ENCODE assay signal across 26 cellular contexts in the genomic region with DNA sequence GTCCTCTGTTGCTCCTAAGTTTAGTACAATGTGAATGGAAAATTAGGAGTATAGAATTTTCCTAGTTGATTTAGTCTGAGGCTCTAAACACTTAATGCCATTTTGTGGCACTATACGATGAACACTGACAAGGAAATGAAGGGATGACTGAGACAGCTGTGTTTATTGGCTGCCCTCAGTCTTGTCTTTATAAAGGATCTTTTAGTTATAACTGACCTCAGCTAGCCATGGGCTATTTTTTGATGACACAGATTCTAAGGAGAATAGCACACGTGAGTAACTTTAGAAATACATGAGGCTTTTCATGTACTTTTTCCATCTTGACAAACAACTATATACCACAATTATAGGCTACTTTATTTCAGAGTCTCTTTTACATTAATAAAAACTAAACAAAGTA.
"Had no signal": no experiment of that assay in that cellular context is flagged by ENCODE, and none has a peak within 500 bp of the region (broad histone marks: within the 10 kb centered on the region; RNA-seq: fewer than 3 reads in every experiment).

No MANE protein-coding gene starts in this region.

- H3K27me3 Mint-ChIP-seq: activated CD4-positive, alpha-beta T cell treated with anti-CD3 and anti-CD28 coated beads, Interleukin-2, amount 10 ng/mL, durations not matched to agents 24 days and 14 days; activated CD8-positive, alpha-beta T cell treated with anti-CD3 and anti-CD28 coated beads for 36 hours; activated naive CD8-positive, alpha-beta T cell treated with anti-CD3 and anti-CD28 coated beads, Interleukin-2, amount 50 U/mL, for 24 hours; activated T-cell treated with anti-CD3 and anti-CD28 coated beads, Interleukin-2, amount 50 U/mL, for 24 hours had no signal

- H3K4me3 Mint-ChIP-seq: activated CD4-positive, alpha-beta T cell treated with anti-CD3 and anti-CD28 coated beads, Interleukin-2, amount 10 ng/mL, durations not matched to agents 24 days and 14 days; activated CD8-positive, alpha-beta T cell treated with anti-CD3 and anti-CD28 coated beads for 36 hours; activated naive CD4-positive, alpha-beta T cell treated with anti-CD3 and anti-CD28 coated beads for 36 hours; activated naive CD8-positive, alpha-beta T cell treated with anti-CD3 and anti-CD28 coated beads, Interleukin-2, amount 50 U/mL, for 24 hours; activated T-cell treated with anti-CD3 and anti-CD28 coated beads, Interleukin-2, amount 50 U/mL, for 24 hours; activated T-helper 1 cell treated with anti-CD3 and anti-CD28 coated beads, Interleukin-12 subunit alpha, Interleukin-12 subunit beta, Interleukin-2, Interleukin-4 antibody, amounts not matched to agents 30 ng/mL and 10 ng/mL and 1 ng/mL, durations not matched to agents 14 hours and 24 hours and 36 hours; T-helper 1 cell treated with Interleukin-12 subunit alpha and Interleukin-12 subunit beta and Interleukin-4 antibody, amounts not matched to agents 30 μg/mL and 1 μg/mL, for 36 hours; T-helper 2 cell treated with Interferon-gamma antibody and Interleukin-4, amounts not matched to agents 5 μg/mL and 100 μg/mL, for 36 hours had no signal

- H3K27ac Mint-ChIP-seq: activated CD4-positive, alpha-beta T cell treated with anti-CD3 and anti-CD28 coated beads, Interleukin-2, amount 10 ng/mL, durations not matched to agents 24 days and 14 days; activated CD8-positive, alpha-beta T cell treated with anti-CD3 and anti-CD28 coated beads for 36 hours; activated naive CD4-positive, alpha-beta T cell treated with anti-CD3 and anti-CD28 coated beads for 36 hours; activated naive CD4-positive, alpha-beta T cell treated with anti-CD3 and anti-CD28 coated beads, Interleukin-2, amount 50 U/mL, for 72 hours; activated naive CD8-positive, alpha-beta T cell treated with anti-CD3 and anti-CD28 coated beads, Interleukin-2, amount 50 U/mL, for 24 hours; activated T-cell treated with anti-CD3 and anti-CD28 coated beads, Interleukin-2, amount 50 U/mL, for 24 hours; activated T-helper 1 cell treated with anti-CD3 and anti-CD28 coated beads, Interleukin-12 subunit alpha, Interleukin-12 subunit beta, Interleukin-2, Interleukin-4 antibody, amounts not matched to agents 30 ng/mL and 10 ng/mL and 1 ng/mL, durations not matched to agents 14 hours and 24 hours and 36 hours; T-helper 1 cell treated with Interleukin-12 subunit alpha and Interleukin-12 subunit beta and Interleukin-4 antibody, amounts not matched to agents 30 μg/mL and 1 μg/mL, for 36 hours; T-helper 2 cell treated with Interferon-gamma antibody and Interleukin-4, amounts not matched to agents 5 μg/mL and 100 μg/mL, for 36 hours had no signal

- H3K27ac ChIP-seq: brain microvascular endothelial cell, RWPE1, SK-N-MC had no signal

- H3K4me3 ChIP-seq: K562, Peyer's patch, SK-N-MC had no signal

- H3K4me1 ChIP-seq: Peyer's patch had no signal

- H3K36me3 ChIP-seq: brain microvascular endothelial cell, Peyer's patch had no signal

- DNase-seq: activated CD4-positive, alpha-beta T cell treated with anti-CD3 and anti-CD28 coated beads, Interleukin-2, amount 10 ng/mL, durations not matched to agents 24 days and 14 days; activated CD4-positive, alpha-beta T cell treated with anti-CD3 and anti-CD28 coated beads, Interleukin-2, amount 50 U/mL, for 4 hours; activated CD8-positive, alpha-beta T cell treated with anti-CD3 and anti-CD28 coated beads for 36 hours; activated gamma-delta T cell treated with Interleukin-2 at 50 U/mL for 16 hours; activated naive CD4-positive, alpha-beta T cell treated with anti-CD3 and anti-CD28 coated beads for 36 hours; activated naive CD8-positive, alpha-beta T cell treated with anti-CD3 and anti-CD28 coated beads, Interleukin-2, amount 50 U/mL, for 24 hours; activated T-cell treated with anti-CD3 and anti-CD28 coated beads, Interleukin-2, amount 50 U/mL, for 24 hours; anterior cingulate cortex; brain microvascular endothelial cell; central memory CD4-positive, alpha-beta T cell; NCI-H1105; NCI-H1417 treated with DMSO at 0.1 percent for 48 hours; NCI-H187 treated with DMSO at 0.1 percent for 48 hours; NCI-H2081; NCI-H345; NCI-H524 treated with DMSO at 0.1 percent for 48 hours; Peyer's patch; SIG-M5 had no signal

- H3K36me3 Mint-ChIP-seq: activated naive CD4-positive, alpha-beta T cell treated with anti-CD3 and anti-CD28 coated beads, Interleukin-2, amount 50 U/mL, for 72 hours had no signal

- H3K9me3 ChIP-seq: Peyer's patch had no signal

- H3K4me1 Mint-ChIP-seq: activated CD4-positive, alpha-beta T cell treated with anti-CD3 and anti-CD28 coated beads, Interleukin-2, amount 10 ng/mL, durations not matched to agents 24 days and 14 days; activated naive CD8-positive, alpha-beta T cell treated with anti-CD3 and anti-CD28 coated beads, Interleukin-2, amount 50 U/mL, for 24 hours had no signal

- ATAC-seq: activated CD8-positive, alpha-beta T cell treated with anti-CD3 and anti-CD28 coated beads for 36 hours; activated naive CD4-positive, alpha-beta T cell treated with anti-CD3 and anti-CD28 coated beads, Interleukin-2, amount 50 U/mL, for 72 hours; activated naive CD8-positive, alpha-beta T cell treated with anti-CD3 and anti-CD28 coated beads, Interleukin-2, amount 50 U/mL, for 24 hours; K562; Right ventricle myocardium inferior had no signal

- H3K27me3 ChIP-seq: brain microvascular endothelial cell, Peyer's patch had no signal

- H3K9me3 Mint-ChIP-seq: activated CD4-positive, alpha-beta T cell treated with anti-CD3 and anti-CD28 coated beads, Interleukin-2, amount 10 ng/mL, durations not matched to agents 24 days and 14 days; activated CD8-positive, alpha-beta T cell treated with anti-CD3 and anti-CD28 coated beads for 36 hours; activated naive CD4-positive, alpha-beta T cell treated with anti-CD3 and anti-CD28 coated beads for 36 hours; activated naive CD4-positive, alpha-beta T cell treated with anti-CD3 and anti-CD28 coated beads, Interleukin-2, amount 50 U/mL, for 72 hours; activated naive CD8-positive, alpha-beta T cell treated with anti-CD3 and anti-CD28 coated beads, Interleukin-2, amount 50 U/mL, for 24 hours; activated T-cell treated with anti-CD3 and anti-CD28 coated beads, Interleukin-2, amount 50 U/mL, for 24 hours; activated T-helper 1 cell treated with anti-CD3 and anti-CD28 coated beads, Interleukin-12 subunit alpha, Interleukin-12 subunit beta, Interleukin-2, Interleukin-4 antibody, amounts not matched to agents 30 ng/mL and 10 ng/mL and 1 ng/mL, durations not matched to agents 14 hours and 24 hours and 36 hours; T-helper 1 cell treated with Interleukin-12 subunit alpha and Interleukin-12 subunit beta and Interleukin-4 antibody, amounts not matched to agents 30 μg/mL and 1 μg/mL, for 36 hours; T-helper 2 cell treated with Interferon-gamma antibody and Interleukin-4, amounts not matched to agents 5 μg/mL and 100 μg/mL, for 36 hours had no signal
